In genomic region chr21:18204931-18205330, GRCh38 we compare ENCODE assay signal across 20 cellular contexts. TPM values are rescaled to one million over a fixed set of nuclear protein-coding genes. Genes with fewer than 3 reads are reported as not detected.
A peak's percentile ranks its signal among the peaks of the same experiment; 100 is the strongest.
DNase-seq lines count a peak whose midpoint lies in the region; ATAC-seq and TF ChIP-seq lines count a peak whose summit lies in the region.
"Had no signal": no experiment of that assay in that cellular context is flagged by ENCODE, and none has a peak within 500 bp of the region (broad histone marks: within the 10 kb centered on the region; RNA-seq: fewer than 3 reads in every experiment).

No MANE protein-coding gene starts in this region.

- H3K36me3 Mint-ChIP-seq in activated CD4-positive, alpha-beta T cell treated with anti-CD3 and anti-CD28 coated beads for 36 hours (ENCODE audit: low read depth): no peaks in the 10 kb centered on the region
- H3K36me3 Mint-ChIP-seq: CD4-positive, CD25-positive, alpha-beta regulatory T cell; IgD-negative memory B cell; stimulated activated effector memory CD8-positive, alpha-beta T cell treated with anti-CD3 and anti-CD28 coated beads, Interleukin-12 subunit alpha, Interleukin-12 subunit beta, amount 100 ng/mL, for 72 hours had no signal

- POLR2A ChIA-PET in activated CD4-positive, alpha-beta T cell treated with anti-CD3 and anti-CD28 coated beads for 36 hours (lab: Charles Lee): no interaction called here

- TF ChIP-seq CTCF in LNCAP (IDR thresholded peaks at IDR 0.05) (peak; percentile 31; the same call in 1 of the 2 replicates), brain microvascular endothelial cell (IDR thresholded peaks at IDR 0.05; ENCODE audit: low read depth, low read length, missing control alignments) (no peak)

- no peaks in the 10 kb centered on the region for H3K27me3 ChIP-seq in brain microvascular endothelial cell (replicated peaks)
- H3K27me3 ChIP-seq: hepatocyte had no signal

- no peak overlapping the region for H3K4me3 Mint-ChIP-seq in activated CD4-positive, alpha-beta T cell treated with anti-CD3 and anti-CD28 coated beads for 36 hours
- H3K4me3 Mint-ChIP-seq: activated CD8-positive, alpha-beta T cell treated with anti-CD3 and anti-CD28 coated beads, Interleukin-2, amount 10 ng/mL, durations not matched to agents 7 days and 5 days; CD4-positive, CD25-positive, alpha-beta regulatory T cell; IgD-negative memory B cell; stimulated activated effector memory CD8-positive, alpha-beta T cell treated with anti-CD3 and anti-CD28 coated beads, Interleukin-12 subunit alpha, Interleukin-12 subunit beta, amount 100 ng/mL, for 72 hours had no signal

- H3K36me3 ChIP-seq in brain microvascular endothelial cell (replicated peaks): no peaks in the 10 kb centered on the region

- DNase-seq in NCI-H82 (lab: John Stamatoyannopoulos, UW): peak; percentile 55
- no peak for DNase-seq in NCI-H82 treated with DMSO at 0.1 percent for 48 hours (lab: John Stamatoyannopoulos, UW; ENCODE audit: unreplicated experiment)
- peak; percentile 28 for DNase-seq in OCI-M1 (lab: John Stamatoyannopoulos, UW)
- peak; percentile 2 for DNase-seq in left kidney (ENCODE audit: low read depth, low spot score)
- DNase-seq in activated CD4-positive, alpha-beta T cell treated with anti-CD3 and anti-CD28 coated beads for 36 hours: no peak
- no peak for DNase-seq in brain microvascular endothelial cell
- DNase-seq: activated CD8-positive, alpha-beta T cell treated with anti-CD3 and anti-CD28 coated beads, Interleukin-2, amount 10 ng/mL, durations not matched to agents 7 days and 5 days; activated naive CD4-positive, alpha-beta T cell treated with anti-CD3 and anti-CD28 coated beads, Interleukin-2, amount 50 U/mL, for 16 hours; activated T-cell treated with anti-CD3 and anti-CD28 coated beads, Interleukin-2, amount 50 U/mL, for 48 hours; CD4-positive, CD25-positive, alpha-beta regulatory T cell; DMS79 treated with DMSO at 0.1 percent for 48 hours; GOT3; kidney; NK-92 treated with Interleukin-12 subunit alpha and Interleukin-12 subunit beta, amount 100 ng/mL, for 24 hours; SW 1271 had no signal

- no peaks in the 10 kb centered on the region for H3K27me3 Mint-ChIP-seq in activated CD4-positive, alpha-beta T cell treated with anti-CD3 and anti-CD28 coated beads for 36 hours
- H3K27me3 Mint-ChIP-seq: CD4-positive, CD25-positive, alpha-beta regulatory T cell; IgD-negative memory B cell had no signal

- no peak overlapping the region for H3K27ac Mint-ChIP-seq in activated CD4-positive, alpha-beta T cell treated with anti-CD3 and anti-CD28 coated beads for 36 hours
- H3K27ac Mint-ChIP-seq: activated CD8-positive, alpha-beta T cell treated with anti-CD3 and anti-CD28 coated beads, Interleukin-2, amount 10 ng/mL, durations not matched to agents 7 days and 5 days; CD4-positive, CD25-positive, alpha-beta regulatory T cell; IgD-negative memory B cell; stimulated activated effector memory CD8-positive, alpha-beta T cell treated with anti-CD3 and anti-CD28 coated beads, Interleukin-12 subunit alpha, Interleukin-12 subunit beta, amount 100 ng/mL, for 72 hours had no signal

- no peak overlapping the region for H3K27ac ChIP-seq in brain microvascular endothelial cell
- H3K27ac ChIP-seq: hepatocyte had no signal

- intact Hi-C loops in activated CD4-positive, alpha-beta T cell treated with anti-CD3 and anti-CD28 coated beads for 36 hours (cut with DNase I, micrococcal nuclease): no loop called here

- H3K9me3 Mint-ChIP-seq in activated CD4-positive, alpha-beta T cell treated with anti-CD3 and anti-CD28 coated beads for 36 hours (ENCODE audit: low read depth): peaks cover 4% of the 10 kb centered on the region

- in situ Hi-C loops in brain microvascular endothelial cell (cut with HindIII; ENCODE audit: low pct_ligation_motif_present, low sequenced_read_pairs): no loop called here

- H3K4me1 Mint-ChIP-seq in activated CD4-positive, alpha-beta T cell treated with anti-CD3 and anti-CD28 coated beads for 36 hours: no peaks in the 10 kb centered on the region
- H3K4me1 Mint-ChIP-seq: CD4-positive, CD25-positive, alpha-beta regulatory T cell; IgD-negative memory B cell; stimulated activated effector memory CD8-positive, alpha-beta T cell treated with anti-CD3 and anti-CD28 coated beads, Interleukin-12 subunit alpha, Interleukin-12 subunit beta, amount 100 ng/mL, for 72 hours had no signal

- no peak for ATAC-seq in activated CD4-positive, alpha-beta T cell treated with anti-CD3 and anti-CD28 coated beads for 36 hours
- ATAC-seq in HG02642 (IDR thresholded peaks at IDR 0.05; ENCODE audit: poor library complexity, unreplicated experiment): no peak
- ATAC-seq: activated CD8-positive, alpha-beta T cell treated with anti-CD3 and anti-CD28 coated beads, Interleukin-2, amount 10 ng/mL, durations not matched to agents 7 days and 5 days; stimulated activated effector memory CD8-positive, alpha-beta T cell treated with anti-CD3 and anti-CD28 coated beads, Interleukin-12 subunit alpha, Interleukin-12 subunit beta, amount 100 ng/mL, for 72 hours had no signal

- no peak overlapping the region for H3K4me3 ChIP-seq in brain microvascular endothelial cell (ENCODE audit: low read depth, low read length)
- H3K4me3 ChIP-seq: hepatocyte had no signal

- CTCF ChIA-PET in activated CD4-positive, alpha-beta T cell treated with anti-CD3 and anti-CD28 coated beads for 36 hours (lab: Charles Lee): no interaction called here

RNA-seq across cellular contexts. Expression of gene CHODL, which starts 39.7 kb away (rescaled TPM):
- under 1 TPM in 1 of 2 experiments, not detected in 1; 0.07 TPM for total RNA-seq in activated CD4-positive, alpha-beta T cell treated with anti-CD3 and anti-CD28 coated beads for 36 hours
- total RNA-seq: activated CD8-positive, alpha-beta T cell treated with anti-CD3 and anti-CD28 coated beads, Interleukin-2, amount 10 ng/mL, durations not matched to agents 7 days and 5 days; CD4-positive, CD25-positive, alpha-beta regulatory T cell had no signal

Comparison
In these comparisons a context has a peak if more than half of its experiments do, and no peak if none do; other contexts are left out.
1. DNase-seq: peak in NCI-H82 (single experiment), OCI-M1 (single experiment) and left kidney (single experiment); none in NCI-H82 treated with DMSO at 0.1 percent for 48 hours (single experiment), activated CD4-positive, alpha-beta T cell treated with anti-CD3 and anti-CD28 coated beads for 36 hours (single experiment) and brain microvascular endothelial cell (single experiment).